11 cellular contexts compared by ENCODE assay signal in genomic region chr15:99181544-99181943, GRCh38.
DNase-seq lines count a peak whose midpoint lies in the region; TF ChIP-seq lines count a peak whose summit lies in the region.
"Had no signal": no experiment of that assay in that cellular context is flagged by ENCODE, and none has a peak within 500 bp of the region (broad histone marks: within the 10 kb centered on the region; RNA-seq: fewer than 3 reads in every experiment).

No MANE protein-coding gene starts in this region.

- in situ Hi-C loops in GM13976 (cut with MboI; ENCODE audit: low sequenced_read_pairs, unreplicated experiment) = no loop called here

- H3K27me3 ChIP-seq in layer of hippocampus (ENCODE audit: control insufficient read depth, insufficient read depth, low read length) (no peaks in the 10 kb centered on the region), stomach (no peaks in the 10 kb centered on the region)

- H3K27ac ChIP-seq in layer of hippocampus (ENCODE audit: low read depth, low read length) = peak overlapping the region; percentile 47
- H3K27ac ChIP-seq in stomach = peak overlapping the region in 4 of 5 donors; percentile 35 to 77 (median 60)

- intact Hi-C loops in stomach (cut with DNase I; ENCODE audit: low total_unique reads) = no loop called here

- WGBS in stomach, 5 donors = 36 to 54% (median 49%) methylated on average over 4 of the region's 4 CpGs

- TF ChIP-seq CTCF in choroid plexus epithelial cell (conservative IDR thresholded peaks at IDR 0.05; ENCODE audit: low read depth, low read length) (no peak), stomach (IDR thresholded peaks at IDR 0.05) (no peak), GM13976 (IDR thresholded peaks at IDR 0.05; ENCODE audit: borderline replicate concordance, control extremely low read depth, extremely low read depth, insufficient read depth, missing control alignments) (no peak)

- TF ChIP-seq POLR2A in stomach (IDR thresholded peaks at IDR 0.05) = no peak

- no peaks in the 10 kb centered on the region for H3K9me3 ChIP-seq in stomach

- H3K4me3 ChIP-seq in choroid plexus epithelial cell (ENCODE audit: low read depth, low read length) = no peak overlapping the region
- no peak overlapping the region for H3K4me3 ChIP-seq in stomach

- peaks cover 0 to 24% (median 13%) of the 10 kb centered on the region in 4 donors for H3K36me3 ChIP-seq in stomach

- DNase-seq in NCI-H2107 treated with DMSO at 0.1 percent for 48 hours (lab: John Stamatoyannopoulos, UW; ENCODE audit: unreplicated experiment) (peak; percentile 17), choroid plexus epithelial cell (ENCODE audit: low read depth) (peak; percentile 33), stomach (no peak), GM13976 (ENCODE audit: low spot score) (no peak), DMS53 (lab: John Stamatoyannopoulos, UW) (no peak), NCI-H526 treated with DMSO at 0.1 percent for 48 hours (lab: John Stamatoyannopoulos, UW) (no peak), inferior parietal cortex (ENCODE audit: extremely low spot score) (no peak)
- DNase-seq: activated CD8-positive, alpha-beta memory T cell treated with anti-CD3 and anti-CD28 coated beads for 24 hours; H9; NCI-H187 had no signal

- H3K4me1 ChIP-seq in stomach = peaks cover 0 to 45% (median 12%) of the 10 kb centered on the region in 4 donors

- TF ChIP-seq EP300 in stomach (IDR thresholded peaks at IDR 0.05) = no peak

Comparison
In these comparisons a context has a peak if more than half of its experiments do, and no peak if none do; other contexts are left out.
1. DNase-seq: peak in NCI-H2107 treated with DMSO at 0.1 percent for 48 hours (single experiment) and choroid plexus epithelial cell (single experiment); none in stomach (single experiment), GM13976 (single experiment), DMS53 (single experiment), NCI-H526 treated with DMSO at 0.1 percent for 48 hours (single experiment) and inferior parietal cortex (single experiment).